In genomic region chr1:32886012-32886827, GRCh38 we compare ENCODE assay signal across 2 cellular contexts.
A peak's percentile ranks its signal among the peaks of the same experiment; 100 is the strongest.
TF ChIP-seq lines count a peak whose summit lies in the region.

Gene HPCA, plus strand, starts transcription at chr1:32886491. Its CDS starts 2,408 bp downstream, at chr1:32888899.

TF ChIP-seq in A549, 52 proteins besides CTCF, POLR2A, EP300 and RAD21 (continues in another document):
- TF ChIP-seq USF2 (IDR thresholded peaks at IDR 0.05) (no peak), KDM1A (IDR thresholded peaks at IDR 0.05; ENCODE audit: low read depth) (no peak), CHD4 (IDR thresholded peaks at IDR 0.05; ENCODE audit: borderline replicate concordance) (no peak), E2F6 (IDR thresholded peaks at IDR 0.05; ENCODE audit: borderline replicate concordance, low read depth) (no peak), TP53 (CRISPR knock-in tag; IDR thresholded peaks at IDR 0.05) (no peak), HDAC2 (IDR thresholded peaks at IDR 0.05) (no peak), MAZ (IDR thresholded peaks at IDR 0.05; ENCODE audit: borderline replicate concordance, low read depth, low read length) (0 out of 2 replicates have a peak, but pooled peaks have one; percentile 36), HOXA7 (CRISPR knock-in tag; IDR thresholded peaks at IDR 0.05) (no peak), FOSL2 (IDR thresholded peaks at IDR 0.05) (no peak), FOSL2 (CRISPR knock-in tag; IDR thresholded peaks at IDR 0.05) (no peak), CBX2 (IDR thresholded peaks at IDR 0.05; ENCODE audit: borderline replicate concordance, low read depth) (no peak), SREBF2 (IDR thresholded peaks at IDR 0.05) (no peak), ESRRA (IDR thresholded peaks at IDR 0.05; ENCODE audit: borderline replicate concordance, low read length) (no peak), HOXB13 (CRISPR knock-in tag; IDR thresholded peaks at IDR 0.05; ENCODE audit: low read depth) (no peak), NFE2L2 (conservative IDR thresholded peaks at IDR 0.05; ENCODE audit: low read length) (no peak), BHLHE40 (IDR thresholded peaks at IDR 0.05; ENCODE audit: low read depth, low read length) (no peak), FOXS1 (CRISPR knock-in tag; IDR thresholded peaks at IDR 0.05) (peak; percentile 88), SMC3 (IDR thresholded peaks at IDR 0.05) (0 out of 3 replicates have a peak, but pooled peaks have one; percentile 12), ZSCAN20 (CRISPR knock-in tag; IDR thresholded peaks at IDR 0.05) (peak; percentile 80; the same call in 1 of the 2 replicates), MAFK (IDR thresholded peaks at IDR 0.05; ENCODE audit: partially characterized antibody) (no peak), CHD2 (IDR thresholded peaks at IDR 0.05; ENCODE audit: low read length, partially characterized antibody) (no peak), EHMT2 (IDR thresholded peaks at IDR 0.05; ENCODE audit: low read depth) (peak; percentile 92), REST (IDR thresholded peaks at IDR 0.05) (peak; percentile 99), PBX3 (IDR thresholded peaks at IDR 0.05) (no peak), NPAS2 (CRISPR knock-in tag; IDR thresholded peaks at IDR 0.05; ENCODE audit: borderline replicate concordance) (no peak), CEBPB (IDR thresholded peaks at IDR 0.05) (no peak), EHF (CRISPR knock-in tag; IDR thresholded peaks at IDR 0.05) (peak; percentile 84; the same call in 1 of the 2 replicates), JUNB (IDR thresholded peaks at IDR 0.05) (no peak), RARB (CRISPR knock-in tag; IDR thresholded peaks at IDR 0.05) (no peak), HOXB5 (CRISPR knock-in tag; IDR thresholded peaks at IDR 0.05) (peak; percentile 93), ELK1 (IDR thresholded peaks at IDR 0.05; ENCODE audit: low read depth, low read length) (no peak)

TF ChIP-seq in HepG2, 621 proteins besides CTCF, POLR2A, EP300 and RAD21 (continued from another document and continues in another):
- TF ChIP-seq ZNF414 (CRISPR knock-in tag; IDR thresholded peaks at IDR 0.05): peak; percentile 94
- peak; percentile 94 for TF ChIP-seq ZNF136 (CRISPR knock-in tag; IDR thresholded peaks at IDR 0.05; ENCODE audit: low read depth)
- no peak for TF ChIP-seq RFX1 (IDR thresholded peaks at IDR 0.05)
- no peak; the same call in 1 of the 2 replicates for TF ChIP-seq PHF20 (CRISPR knock-in tag; IDR thresholded peaks at IDR 0.05)
- TF ChIP-seq MAF1 (CRISPR knock-in tag; IDR thresholded peaks at IDR 0.05; ENCODE audit: borderline replicate concordance): peak; percentile 98
- peak; percentile 90; the same call in 1 of the 2 replicates for TF ChIP-seq ZNF484 (CRISPR knock-in tag; IDR thresholded peaks at IDR 0.05; ENCODE audit: borderline replicate concordance, low read depth)
- peak; percentile 89 for TF ChIP-seq DBP (CRISPR knock-in tag; IDR thresholded peaks at IDR 0.05; ENCODE audit: not compliant biosample characterization)
- TF ChIP-seq ZNF232 (CRISPR knock-in tag; IDR thresholded peaks at IDR 0.05; ENCODE audit: borderline replicate concordance): peak; percentile 98
- TF ChIP-seq ZNF350 (CRISPR knock-in tag; IDR thresholded peaks at IDR 0.05; ENCODE audit: borderline replicate concordance, low read depth): peak; percentile 54; the same call in 1 of the 2 replicates
- no peak for TF ChIP-seq RORA (CRISPR knock-in tag; IDR thresholded peaks at IDR 0.05)
- peak; percentile 94 for TF ChIP-seq HMGXB3 (CRISPR knock-in tag; IDR thresholded peaks at IDR 0.05; ENCODE audit: borderline replicate concordance)
- TF ChIP-seq HNRNPUL1 (IDR thresholded peaks at IDR 0.05; ENCODE audit: low read depth, low read length): no peak
- peak; percentile 64; the same call in 1 of the 2 replicates for TF ChIP-seq DMTF1 (CRISPR knock-in tag; IDR thresholded peaks at IDR 0.05)
- peak; percentile 75; the same call in 1 of the 2 replicates for TF ChIP-seq ZSCAN29 (CRISPR knock-in tag; conservative IDR thresholded peaks at IDR 0.05)
- TF ChIP-seq ZNF687 (CRISPR knock-in tag; IDR thresholded peaks at IDR 0.05): peak; percentile 81
- TF ChIP-seq ZNF580 (CRISPR knock-in tag; IDR thresholded peaks at IDR 0.05; ENCODE audit: borderline replicate concordance, low read depth): peak; percentile 100
- peak; percentile 97 for TF ChIP-seq HBP1 (CRISPR knock-in tag; IDR thresholded peaks at IDR 0.05; ENCODE audit: low read depth)
- peak; percentile 78; the same call in 1 of the 3 replicates for TF ChIP-seq MXI1 (IDR thresholded peaks at IDR 0.05; ENCODE audit: borderline replicate concordance, low read depth, low read length)
- no peak for TF ChIP-seq CHD2 (IDR thresholded peaks at IDR 0.05; ENCODE audit: low read depth, low read length)
- TF ChIP-seq MED1 (CRISPR knock-in tag; IDR thresholded peaks at IDR 0.05): peak; percentile 54
- peak; percentile 75; the same call in 1 of the 2 replicates for TF ChIP-seq ZNF788 (CRISPR knock-in tag; IDR thresholded peaks at IDR 0.05; ENCODE audit: borderline replicate concordance)
- peak; percentile 87 for TF ChIP-seq KAT8 (CRISPR knock-in tag; IDR thresholded peaks at IDR 0.05)
- TF ChIP-seq KMT2A (CRISPR knock-in tag; IDR thresholded peaks at IDR 0.05): peak; percentile 74
- peak; percentile 94 for TF ChIP-seq THAP7 (CRISPR knock-in tag; IDR thresholded peaks at IDR 0.05)
- peak; percentile 99 for TF ChIP-seq NKX3-1 (CRISPR knock-in tag; IDR thresholded peaks at IDR 0.05)
- peak; percentile 99 for TF ChIP-seq KLF15 (CRISPR knock-in tag; IDR thresholded peaks at IDR 0.05; ENCODE audit: borderline replicate concordance)
- peak; percentile 77; the same call in 1 of the 2 replicates for TF ChIP-seq ZNF234 (CRISPR knock-in tag; conservative IDR thresholded peaks at IDR 0.05)
- no peak for TF ChIP-seq SRSF4 (IDR thresholded peaks at IDR 0.05; ENCODE audit: low read depth, low read length, poor library complexity, severe bottlenecking)
- TF ChIP-seq TRAFD1 (CRISPR knock-in tag; IDR thresholded peaks at IDR 0.05; ENCODE audit: borderline replicate concordance): peak; percentile 71; the same call in 1 of the 2 replicates
- no peak for TF ChIP-seq NBN (conservative IDR thresholded peaks at IDR 0.05)
